In the genomic region with DNA sequence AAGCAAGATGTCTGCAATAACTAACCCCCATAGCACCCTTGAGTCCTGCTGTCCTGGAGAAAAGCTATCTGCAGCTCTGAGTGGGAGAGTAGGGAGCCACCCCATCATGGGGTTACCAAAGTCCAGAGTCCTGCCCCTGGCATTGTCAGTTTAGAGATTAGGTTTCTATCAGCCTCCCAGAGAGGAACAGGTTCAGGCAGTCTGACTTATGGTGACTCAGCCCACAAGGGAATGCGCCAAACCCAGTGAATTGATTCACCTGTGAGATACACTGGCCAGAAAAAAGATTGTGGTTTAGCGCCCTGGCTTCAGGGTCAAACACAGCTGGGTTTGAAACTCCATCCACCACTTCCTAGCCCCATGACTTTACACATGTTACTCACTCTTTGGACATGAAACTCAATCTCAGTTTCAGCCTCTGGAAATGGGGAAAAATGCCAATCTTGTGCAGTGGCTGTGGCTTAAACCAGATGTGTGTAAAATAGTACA, we compare ENCODE assay signal across 8 cellular contexts.
DNase-seq lines count a peak whose midpoint lies in the region; ATAC-seq and TF ChIP-seq lines count a peak whose summit lies in the region.

No MANE protein-coding gene starts in this region.

- no peak overlapping the region for H3K27ac Mint-ChIP-seq in activated naive CD4-positive, alpha-beta T cell treated with anti-CD3 and anti-CD28 coated beads for 36 hours
- no peak overlapping the region for H3K27ac Mint-ChIP-seq in activated naive CD4-positive, alpha-beta T cell treated with anti-CD3 and anti-CD28 coated beads, Interleukin-2, amount 10 ng/mL, durations not matched to agents 7 days and 5 days

- ATAC-seq in HG03097 (IDR thresholded peaks at IDR 0.05; ENCODE audit: low FRiP score, unreplicated experiment) (peak; percentile 29), GM18858 (IDR thresholded peaks at IDR 0.05; ENCODE audit: unreplicated experiment) (no peak)

- no peak overlapping the region for H3K4me3 Mint-ChIP-seq in activated naive CD4-positive, alpha-beta T cell treated with anti-CD3 and anti-CD28 coated beads for 36 hours
- H3K4me3 Mint-ChIP-seq in activated naive CD4-positive, alpha-beta T cell treated with anti-CD3 and anti-CD28 coated beads, Interleukin-2, amount 10 ng/mL, durations not matched to agents 7 days and 5 days: no peak overlapping the region

- no peaks in the 10 kb centered on the region for H3K9me3 Mint-ChIP-seq in activated naive CD4-positive, alpha-beta T cell treated with anti-CD3 and anti-CD28 coated beads for 36 hours
- no peaks in the 10 kb centered on the region for H3K9me3 Mint-ChIP-seq in activated naive CD4-positive, alpha-beta T cell treated with anti-CD3 and anti-CD28 coated beads, Interleukin-2, amount 10 ng/mL, durations not matched to agents 7 days and 5 days

- no peak overlapping the region for H3K4me3 ChIP-seq in kidney epithelial cell (ENCODE audit: low read depth, low read length)

- H3K36me3 Mint-ChIP-seq in activated naive CD4-positive, alpha-beta T cell treated with anti-CD3 and anti-CD28 coated beads for 36 hours (ENCODE audit: low read depth): no peaks in the 10 kb centered on the region
- H3K36me3 Mint-ChIP-seq in activated naive CD4-positive, alpha-beta T cell treated with anti-CD3 and anti-CD28 coated beads, Interleukin-2, amount 10 ng/mL, durations not matched to agents 7 days and 5 days: no peaks in the 10 kb centered on the region

- H3K27me3 ChIP-seq in kidney epithelial cell (ENCODE audit: control insufficient read depth, insufficient read depth, low read length): no peaks in the 10 kb centered on the region

- H3K27me3 Mint-ChIP-seq in activated naive CD4-positive, alpha-beta T cell treated with anti-CD3 and anti-CD28 coated beads for 36 hours (ENCODE audit: low read depth): peaks cover 6% of the 10 kb centered on the region
- peaks cover 67% of the 10 kb centered on the region for H3K27me3 Mint-ChIP-seq in activated naive CD4-positive, alpha-beta T cell treated with anti-CD3 and anti-CD28 coated beads, Interleukin-2, amount 10 ng/mL, durations not matched to agents 7 days and 5 days

- peak; percentile 9 for DNase-seq in activated naive CD4-positive, alpha-beta T cell treated with anti-CD3 and anti-CD28 coated beads for 36 hours
- DNase-seq in activated naive CD4-positive, alpha-beta T cell treated with anti-CD3 and anti-CD28 coated beads, Interleukin-2, amount 10 ng/mL, durations not matched to agents 7 days and 5 days: no peak
- DNase-seq in SW480 (ENCODE audit: low spot score) (peak; percentile 98), kidney epithelial cell (ENCODE audit: low read depth) (peak; percentile 98), cortex of kidney (lab: John Stamatoyannopoulos, UW) (no peak), inferior parietal cortex (ENCODE audit: extremely low spot score) (no peak)

- H3K4me1 Mint-ChIP-seq in activated naive CD4-positive, alpha-beta T cell treated with anti-CD3 and anti-CD28 coated beads for 36 hours (ENCODE audit: low read depth): peaks cover 2% of the 10 kb centered on the region
- peaks cover 12% of the 10 kb centered on the region for H3K4me1 Mint-ChIP-seq in activated naive CD4-positive, alpha-beta T cell treated with anti-CD3 and anti-CD28 coated beads, Interleukin-2, amount 10 ng/mL, durations not matched to agents 7 days and 5 days

- no peaks in the 10 kb centered on the region for H3K36me3 ChIP-seq in kidney epithelial cell (ENCODE audit: control insufficient read depth, insufficient read depth, low read length)

- no peak for TF ChIP-seq CTCF in kidney epithelial cell (IDR thresholded peaks at IDR 0.05; ENCODE audit: insufficient read depth, low read length, poor library complexity, severe bottlenecking)

- intact Hi-C loops in activated naive CD4-positive, alpha-beta T cell treated with anti-CD3 and anti-CD28 coated beads for 36 hours (cut with micrococcal nuclease): no loop called here

- CTCF ChIA-PET in activated naive CD4-positive, alpha-beta T cell treated with anti-CD3 and anti-CD28 coated beads for 36 hours (lab: Charles Lee): interaction anchor here (1.8 kb wide), 1 partner anchor 98 kb away, joined by 4 read pairs; no protein-coding TSS in a partner anchor
- CTCF ChIA-PET in activated naive CD4-positive, alpha-beta T cell treated with anti-CD3 and anti-CD28 coated beads, Interleukin-2, amount 10 ng/mL, durations not matched to agents 7 days and 5 days (lab: Charles Lee): interaction anchor here (1.0 kb wide), 1 partner anchor 57 kb away, joined by 3 read pairs; no protein-coding TSS in a partner anchor

Comparison
In these comparisons a context has a peak if more than half of its experiments do, and no peak if none do; other contexts are left out.
1. DNase-seq: peak in activated naive CD4-positive, alpha-beta T cell treated with anti-CD3 and anti-CD28 coated beads for 36 hours (single experiment), SW480 (single experiment) and kidney epithelial cell (single experiment); none in activated naive CD4-positive, alpha-beta T cell treated with anti-CD3 and anti-CD28 coated beads, Interleukin-2, amount 10 ng/mL, durations not matched to agents 7 days and 5 days (single experiment), cortex of kidney (single experiment) and inferior parietal cortex (single experiment).